Comparison of ENCODE assay signal across 24 cellular contexts in the genomic region with DNA sequence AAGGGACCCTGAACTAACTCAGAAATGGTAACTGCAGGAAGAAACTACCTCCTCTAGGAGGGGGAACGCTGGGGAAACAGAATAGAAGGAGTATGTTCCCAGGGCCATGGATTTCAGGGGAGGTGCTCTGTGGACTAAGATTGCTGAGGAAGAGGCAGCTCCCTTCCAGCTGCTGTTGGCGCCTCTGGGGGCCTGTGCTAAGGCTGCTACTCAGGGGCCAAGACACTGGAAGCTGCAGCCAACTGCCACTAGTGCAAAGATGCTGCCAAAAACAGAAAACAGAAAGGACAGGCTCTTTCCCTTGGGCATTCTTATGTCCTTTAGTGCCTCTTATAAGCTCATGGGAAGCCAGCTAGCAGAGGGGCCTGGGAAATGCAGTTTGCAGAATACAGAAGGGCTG. TPM values are rescaled to one million over a fixed set of nuclear protein-coding genes. Genes with fewer than 3 reads are reported as not detected.
DNase-seq lines count a peak whose midpoint lies in the region; ATAC-seq, FAIRE-seq and TF ChIP-seq lines count a peak whose summit lies in the region.
"Had no signal": no experiment of that assay in that cellular context is flagged by ENCODE, and none has a peak within 500 bp of the region (broad histone marks: within the 10 kb centered on the region; RNA-seq: fewer than 3 reads in every experiment).

No MANE protein-coding gene starts in this region.

- CTCF ChIA-PET in WTC11 (lab: Charles Lee): no interaction called here

- peak; percentile 33 for DNase-seq in Right ventricle myocardium inferior (ENCODE audit: missing footprints)
- no peak for DNase-seq in cardiac septum (ENCODE audit: low spot score)
- DNase-seq in WTC11 (ENCODE audit: low spot score): peak; percentile 14
- peak; percentile 15 to 66 (median 50) for DNase-seq in right cardiac atrium
- DNase-seq in cerebellar cortex (ENCODE audit: low spot score): no peak
- no peak for DNase-seq in GM12891 (ENCODE audit: insufficient read length, low spot score)
- DNase-seq in OCI-M2 (lab: John Stamatoyannopoulos, UW; ENCODE audit: unreplicated experiment): no peak
- DNase-seq: CD4-positive, alpha-beta memory T cell; GDM1; GM23248; Karpas-422; MM.1S; NCI-H1105; NCI-H1694 treated with DMSO at 0.1 percent for 48 hours; NCI-H2171; NCI-H446; NCI-H69; NK-92 treated with Interleukin-12 subunit alpha and Interleukin-12 subunit beta, amount 100 ng/mL, for 24 hours; RPMI8226; SJCRH30 had no signal

- no peak overlapping the region for H3K27ac ChIP-seq in right cardiac atrium (ENCODE audit: low read length)
- H3K27ac ChIP-seq: SJCRH30 had no signal

- POLR2A ChIA-PET in WTC11 (lab: Charles Lee): no interaction called here

- H3K4me1 ChIP-seq in right cardiac atrium (ENCODE audit: control insufficient read depth, insufficient read depth, low read length) (no peaks in the 10 kb centered on the region), skeletal muscle satellite cell (ENCODE audit: control insufficient read depth, insufficient read depth, low read length) (peaks cover 28% of the 10 kb centered on the region)
- H3K4me1 ChIP-seq: SJCRH30 had no signal

- no peaks in the 10 kb centered on the region for H3K27me3 Mint-ChIP-seq in WTC11 (ENCODE audit: low read depth)

- H3K27me3 ChIP-seq in right cardiac atrium (ENCODE audit: control insufficient read depth, insufficient read depth): no peaks in the 10 kb centered on the region
- H3K27me3 ChIP-seq in skeletal muscle satellite cell (ENCODE audit: control insufficient read depth, insufficient read depth, low read length): no peaks in the 10 kb centered on the region
- H3K27me3 ChIP-seq: SJCRH30 had no signal

- WGBS in right cardiac atrium: 75% methylated on average over 2 of the region's 2 CpGs

- no peaks in the 10 kb centered on the region for H3K9me3 ChIP-seq in right cardiac atrium (ENCODE audit: control insufficient read depth, low read length)
- H3K9me3 ChIP-seq in skeletal muscle satellite cell (replicated peaks; ENCODE audit: low read length): peaks cover 7% of the 10 kb centered on the region
- H3K9me3 ChIP-seq: SJCRH30 had no signal

- H3K9me3 Mint-ChIP-seq in WTC11: 0 out of 2 replicates have a peak, but pooled peaks cover 11% of the 10 kb centered on the region

- peaks cover 13% of the 10 kb centered on the region for H3K4me1 Mint-ChIP-seq in WTC11
- H3K4me1 Mint-ChIP-seq: CD4-positive, alpha-beta memory T cell had no signal

- H3K36me3 Mint-ChIP-seq in WTC11: no peaks in the 10 kb centered on the region
- H3K36me3 Mint-ChIP-seq: CD4-positive, alpha-beta memory T cell had no signal

- peak overlapping the region; percentile 67 for H3K9ac ChIP-seq in skeletal muscle satellite cell (ENCODE audit: low read depth, low read length)
- H3K9ac ChIP-seq: GM23248 had no signal

- ATAC-seq in Right ventricle myocardium inferior: peak; percentile 46
- ATAC-seq in WTC11: peak; percentile 77
- no peak for ATAC-seq in right cardiac atrium

- H3K27ac Mint-ChIP-seq in WTC11: no peak overlapping the region

- H3K36me3 ChIP-seq in skeletal muscle satellite cell (ENCODE audit: insufficient read depth, low read length): no peaks in the 10 kb centered on the region
- H3K36me3 ChIP-seq: SJCRH30 had no signal

- no peak overlapping the region for H3K4me2 ChIP-seq in skeletal muscle satellite cell (ENCODE audit: low read length)

- intact Hi-C loops in Right ventricle myocardium inferior (cut with DNase I) (no loop called here), cardiac septum (cut with DNase I) (no loop called here), right cardiac atrium (cut with DNase I) (no loop called here)

- FAIRE-seq in GM12891 (lab: Jason Lieb, UNC): no peak
- FAIRE-seq: GM12892 had no signal

- H3K4me3 Mint-ChIP-seq in WTC11: no peak overlapping the region
- H3K4me3 Mint-ChIP-seq: CD4-positive, alpha-beta memory T cell had no signal

- no peak for TF ChIP-seq POLR2A in GM12891 (IDR thresholded peaks at IDR 0.05; ENCODE audit: low read depth, low read length)

- H3K4me3 ChIP-seq in right cardiac atrium (ENCODE audit: low read length) (no peak overlapping the region), skeletal muscle satellite cell (ENCODE audit: low read length) (no peak overlapping the region)
- H3K4me3 ChIP-seq: GM23248, SJCRH30 had no signal

- TF ChIP-seq CTCF in WTC11 (IDR thresholded peaks at IDR 0.05): no peak

TF ChIP-seq in WTC11, 78 proteins besides CTCF, POLR2A, EP300 and RAD21 (continues in another document):
- TF ChIP-seq NR3C1 (CRISPR knock-in tag; conservative IDR thresholded peaks at IDR 0.05; ENCODE audit: low read depth) (no peak), SMAD4 (CRISPR knock-in tag; IDR thresholded peaks at IDR 0.05) (no peak), TEAD1 (CRISPR knock-in tag; IDR thresholded peaks at IDR 0.05) (no peak)
- TF ChIP-seq, protein P1, sequence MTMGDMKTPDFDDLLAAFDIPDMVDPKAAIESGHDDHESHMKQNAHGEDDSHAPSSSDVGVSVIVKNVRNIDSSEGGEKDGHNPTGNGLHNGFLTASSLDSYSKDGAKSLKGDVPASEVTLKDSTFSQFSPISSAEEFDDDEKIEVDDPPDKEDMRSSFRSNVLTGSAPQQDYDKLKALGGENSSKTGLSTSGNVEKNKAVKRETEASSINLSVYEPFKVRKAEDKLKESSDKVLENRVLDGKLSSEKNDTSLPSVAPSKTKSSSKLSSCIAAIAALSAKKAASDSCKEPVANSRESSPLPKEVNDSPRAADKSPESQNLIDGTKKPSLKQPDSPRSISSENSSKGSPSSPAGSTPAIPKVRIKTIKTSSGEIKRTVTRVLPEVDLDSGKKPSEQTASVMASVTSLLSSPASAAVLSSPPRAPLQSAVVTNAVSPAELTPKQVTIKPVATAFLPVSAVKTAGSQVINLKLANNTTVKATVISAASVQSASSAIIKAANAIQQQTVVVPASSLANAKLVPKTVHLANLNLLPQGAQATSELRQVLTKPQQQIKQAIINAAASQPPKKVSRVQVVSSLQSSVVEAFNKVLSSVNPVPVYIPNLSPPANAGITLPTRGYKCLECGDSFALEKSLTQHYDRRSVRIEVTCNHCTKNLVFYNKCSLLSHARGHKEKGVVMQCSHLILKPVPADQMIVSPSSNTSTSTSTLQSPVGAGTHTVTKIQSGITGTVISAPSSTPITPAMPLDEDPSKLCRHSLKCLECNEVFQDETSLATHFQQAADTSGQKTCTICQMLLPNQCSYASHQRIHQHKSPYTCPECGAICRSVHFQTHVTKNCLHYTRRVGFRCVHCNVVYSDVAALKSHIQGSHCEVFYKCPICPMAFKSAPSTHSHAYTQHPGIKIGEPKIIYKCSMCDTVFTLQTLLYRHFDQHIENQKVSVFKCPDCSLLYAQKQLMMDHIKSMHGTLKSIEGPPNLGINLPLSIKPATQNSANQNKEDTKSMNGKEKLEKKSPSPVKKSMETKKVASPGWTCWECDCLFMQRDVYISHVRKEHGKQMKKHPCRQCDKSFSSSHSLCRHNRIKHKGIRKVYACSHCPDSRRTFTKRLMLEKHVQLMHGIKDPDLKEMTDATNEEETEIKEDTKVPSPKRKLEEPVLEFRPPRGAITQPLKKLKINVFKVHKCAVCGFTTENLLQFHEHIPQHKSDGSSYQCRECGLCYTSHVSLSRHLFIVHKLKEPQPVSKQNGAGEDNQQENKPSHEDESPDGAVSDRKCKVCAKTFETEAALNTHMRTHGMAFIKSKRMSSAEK (CRISPR knock-in tag; IDR thresholded peaks at IDR 0.05; ENCODE audit: borderline replicate concordance): no peak

TF ChIP-seq in GM12891, 5 proteins besides CTCF, POLR2A, EP300 and RAD21:
- TF ChIP-seq TAF1 (IDR thresholded peaks at IDR 0.05; ENCODE audit: low read depth, low read length): no peak
- no peak for TF ChIP-seq PAX5 (IDR thresholded peaks at IDR 0.05; ENCODE audit: insufficient read depth, low read length, severe bottlenecking)
- no peak for TF ChIP-seq SPI1 (IDR thresholded peaks at IDR 0.05; ENCODE audit: low read depth, low read length)
- no peak for TF ChIP-seq POLR2AphosphoS5 (IDR thresholded peaks at IDR 0.05; ENCODE audit: low read depth, low read length)
- no peak for TF ChIP-seq POU2F2 (IDR thresholded peaks at IDR 0.05; ENCODE audit: low read depth, low read length)

RNA-seq across cellular contexts. Expression of a gene that starts 58.0 kb away (rescaled TPM):
- total RNA-seq in Right ventricle myocardium inferior: 3.5 TPM
- total RNA-seq in cardiac septum: 7.0 TPM
- total RNA-seq in WTC11 (2021): 3.2 to 3.9 TPM (median 3.3 TPM) in 3 replicates
- total RNA-seq in right cardiac atrium: 1 to 10 TPM; 4.3 to 7.3 (median 5.3) TPM
- polyA plus RNA-seq in right cardiac atrium: 2.2 TPM
- 5.9 and 19.3 TPM in 2 replicates for total RNA-seq in skeletal muscle satellite cell (2012; rRNA removed)
- polyA plus RNA-seq in GM12891 (2012; ENCODE audit: low read depth, missing spikeins): not detected
- total RNA-seq: CD4-positive, alpha-beta memory T cell; HT-29; OCI-LY7 had no signal
- polyA plus RNA-seq: CD4-positive, alpha-beta memory T cell had no signal

Comparison
In these comparisons a context has a peak if more than half of its experiments do, and no peak if none do; other contexts are left out.
1. ATAC-seq: peak in Right ventricle myocardium inferior (single experiment) and WTC11 (single experiment); none in right cardiac atrium (0 of 2).
2. DNase-seq: peak in Right ventricle myocardium inferior (single experiment), WTC11 (single experiment) and right cardiac atrium (3 of 3); none in cardiac septum (single experiment), cerebellar cortex (single experiment), GM12891 (single experiment) and OCI-M2 (single experiment).